1 cellular context compared by ENCODE assay signal in the genomic region with DNA sequence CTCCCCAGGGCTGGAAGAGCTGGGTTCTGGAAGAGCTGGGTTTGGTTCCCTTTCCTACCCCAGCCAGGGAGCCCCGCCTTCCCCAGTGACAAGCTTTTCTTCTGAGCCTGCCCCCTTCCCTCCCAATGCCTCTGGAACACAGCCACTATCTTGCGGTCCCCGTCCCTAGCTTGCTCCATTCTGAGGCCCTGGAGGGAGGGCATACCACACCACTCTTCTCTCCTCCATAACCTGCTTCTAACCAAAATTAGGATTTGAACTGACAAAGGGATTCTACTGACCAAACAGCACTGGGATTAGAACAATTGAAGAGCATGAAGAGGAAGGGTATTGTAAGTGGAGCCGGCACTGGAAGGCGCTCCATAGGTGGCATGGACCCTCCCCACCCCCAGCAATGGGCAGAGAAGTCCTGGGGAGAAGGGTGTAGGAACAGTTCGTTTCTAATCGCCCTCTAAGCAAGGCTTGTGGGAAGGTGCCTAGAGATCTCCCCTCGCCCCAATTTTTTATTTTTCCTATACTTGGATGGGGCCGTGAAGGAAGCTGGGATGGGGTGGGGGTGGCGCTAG.
TF ChIP-seq lines count a peak whose summit lies in the region.

No MANE protein-coding gene starts in this region.

TF ChIP-seq in SK-N-SH treated with all-trans-retinoic acid at 6 μM for 48 hours, 23 proteins besides CTCF, POLR2A, EP300 and RAD21:
- TF ChIP-seq, protein P1, sequence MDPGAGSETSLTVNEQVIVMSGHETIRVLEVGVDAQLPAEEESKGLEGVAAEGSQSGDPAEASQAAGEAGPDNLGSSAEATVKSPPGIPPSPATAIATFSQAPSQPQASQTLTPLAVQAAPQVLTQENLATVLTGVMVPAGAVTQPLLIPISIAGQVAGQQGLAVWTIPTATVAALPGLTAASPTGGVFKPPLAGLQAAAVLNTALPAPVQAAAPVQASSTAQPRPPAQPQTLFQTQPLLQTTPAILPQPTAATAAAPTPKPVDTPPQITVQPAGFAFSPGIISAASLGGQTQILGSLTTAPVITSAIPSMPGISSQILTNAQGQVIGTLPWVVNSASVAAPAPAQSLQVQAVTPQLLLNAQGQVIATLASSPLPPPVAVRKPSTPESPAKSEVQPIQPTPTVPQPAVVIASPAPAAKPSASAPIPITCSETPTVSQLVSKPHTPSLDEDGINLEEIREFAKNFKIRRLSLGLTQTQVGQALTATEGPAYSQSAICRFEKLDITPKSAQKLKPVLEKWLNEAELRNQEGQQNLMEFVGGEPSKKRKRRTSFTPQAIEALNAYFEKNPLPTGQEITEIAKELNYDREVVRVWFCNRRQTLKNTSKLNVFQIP (CRISPR knock-in tag; IDR thresholded peaks at IDR 0.05; ENCODE audit: borderline replicate concordance, low read depth) = no peak
- TF ChIP-seq GLIS3 (CRISPR knock-in tag; IDR thresholded peaks at IDR 0.05) = no peak
- TF ChIP-seq ARNTL (CRISPR knock-in tag; IDR thresholded peaks at IDR 0.05; ENCODE audit: borderline replicate concordance, low read depth) = no peak
